Comparison of ENCODE assay signal across 10 cellular contexts in genomic region chr10:63627881-63628296, GRCh38.
A peak's percentile ranks its signal among the peaks of the same experiment; 100 is the strongest.
DNase-seq lines count a peak whose midpoint lies in the region; ATAC-seq, FAIRE-seq and TF ChIP-seq lines count a peak whose summit lies in the region.
"Had no signal": no experiment of that assay in that cellular context is flagged by ENCODE, and none has a peak within 500 bp of the region (broad histone marks: within the 10 kb centered on the region; RNA-seq: fewer than 3 reads in every experiment).

No MANE protein-coding gene starts in this region.

- H2AFZ ChIP-seq in PC-3 (ENCODE audit: low read length) (peak overlapping the region; percentile 32), HepG2 (ENCODE audit: low read length) (no peak overlapping the region)

- TF ChIP-seq RAD21 in HepG2 (CRISPR knock-in tag; IDR thresholded peaks at IDR 0.05): no peak

- DNase-seq in activated CD4-positive, alpha-beta T cell treated with anti-CD3 and anti-CD28 coated beads, Interleukin-2, amount 10 ng/mL, durations not matched to agents 7 days and 5 days: no peak
- DNase-seq in activated CD4-positive, alpha-beta T cell treated with anti-CD3 and anti-CD28 coated beads for 4 hours: no peak
- peak; percentile 64 for DNase-seq in PC-3
- DNase-seq in HepG2 (ENCODE audit: low spot score): no peak
- no peak for DNase-seq in transverse colon
- DNase-seq in pons (ENCODE audit: low spot score): no peak
- no peak for DNase-seq in CD8-positive, alpha-beta T cell
- DNase-seq in tibial nerve (ENCODE audit: low spot score in 2 of 2): no peak
- DNase-seq: CD8-positive, alpha-beta memory T cell; NCI-H446 treated with DMSO at 0.1 percent for 48 hours had no signal

- CTCF ChIA-PET in activated CD4-positive, alpha-beta T cell treated with anti-CD3 and anti-CD28 coated beads, Interleukin-2, amount 10 ng/mL, durations not matched to agents 7 days and 5 days (lab: Charles Lee): interaction anchor here (0.6 to 4.6 kb wide), 10 partner anchors 10 to 470 kb away, joined by 3 to 42 read pairs (median 4); no protein-coding TSS in a partner anchor
- CTCF ChIA-PET in PC-3 (lab: Charles Lee): interaction anchor here (0.5 to 4.1 kb wide), 5 partner anchors 92 to 461 kb away, joined by 3 to 26 read pairs (median 3); no protein-coding TSS in a partner anchor
- CTCF ChIA-PET in HepG2 (lab: Yijun Ruan, JAX; ENCODE audit: low intra/inter-chr PET ratio, low total read pairs): no interaction called here
- CTCF ChIA-PET in CD8-positive, alpha-beta T cell (lab: Charles Lee): interaction anchor here (1.2 to 5.5 kb wide), 8 partner anchors 9 to 470 kb away, joined by 3 to 69 read pairs (median 20); no protein-coding TSS in a partner anchor

- POLR2A ChIA-PET in activated CD4-positive, alpha-beta T cell treated with anti-CD3 and anti-CD28 coated beads, Interleukin-2, amount 10 ng/mL, durations not matched to agents 7 days and 5 days (lab: Charles Lee): no interaction called here
- POLR2A ChIA-PET in PC-3 (lab: Charles Lee; ENCODE audit: unreplicated experiment) (interaction anchor here (0.5 to 1.0 kb wide), 6 partner anchors 22 to 364 kb away, joined by 3 to 11 read pairs (median 4); no protein-coding TSS in a partner anchor), HepG2 (lab: Yijun Ruan, JAX) (interaction anchor here (3.2 kb wide), 1 partner anchor 360 kb away, joined by 27 read pairs; no protein-coding TSS in a partner anchor)
- POLR2A ChIA-PET in CD8-positive, alpha-beta T cell (lab: Charles Lee): interaction anchor here (1.1 to 2.2 kb wide), 2 partner anchors 11 to 106 kb away, joined by 3 to 15 read pairs; partner anchors contain the start of gene REEP3

- H3K36me3 ChIP-seq in PC-3 (ENCODE audit: low read depth, low read length) (no peaks in the 10 kb centered on the region), HepG2 (replicated peaks in 1 of 2; ENCODE audit: control insufficient read depth in 1 of 2, insufficient read depth in 2 of 2, low read length in 2 of 2) (no peaks in the 10 kb centered on the region), transverse colon (no peaks in the 10 kb centered on the region), tibial nerve (peaks cover 0 to under 1% (median 0%) of the 10 kb centered on the region in 3 donors)
- H3K36me3 ChIP-seq in CD8-positive, alpha-beta T cell (ENCODE audit: insufficient read depth, low read length): no peaks in the 10 kb centered on the region

- BruUV-seq in PC-3 (replicated peaks; lab: Mats Ljungman, UMichigan) (TSS peak; percentile 1), HepG2 (replicated peaks; lab: Mats Ljungman, UMichigan) (no TSS peak)

- H3K9me3 ChIP-seq in PC-3 (ENCODE audit: low read length) (no peaks in the 10 kb centered on the region), HepG2 (ENCODE audit: low read length) (no peaks in the 10 kb centered on the region), transverse colon (no peaks in the 10 kb centered on the region), tibial nerve (no peaks in the 10 kb centered on the region)
- H3K9me3 ChIP-seq in CD8-positive, alpha-beta T cell (ENCODE audit: low read length): no peaks in the 10 kb centered on the region

- no peaks in the 10 kb centered on the region for H3K9me2 ChIP-seq in PC-3 (replicated peaks; ENCODE audit: low read length)

- 65% methylated on average over 2 of the region's 2 CpGs for WGBS in HepG2 (ENCODE audit: low lambda C conversion rate)
- 13 to 29% methylated on average over 2 of the region's 2 CpGs for WGBS in transverse colon (ENCODE audit: low coverage in 1 of 2), 2 donors
- 68 to 70% methylated on average over 2 of the region's 2 CpGs for WGBS in tibial nerve, 2 donors

- in situ Hi-C loops in HepG2 (cut with HindIII; ENCODE audit: extremely low pct_ligation_motif_present, low pct_unique_long_range_greater_than_20kb) (no loop called here), transverse colon (cut with MboI; ENCODE audit: low pct_ligation_motif_present in 1 of 4, low pct_unique_long_range_greater_than_20kb in 1 of 4, low sequenced_read_pairs in 3 of 4) (loop anchor here in 3 of 4 donors (10.0 to 25.0 kb wide), 2 partner anchors 413 to 416 kb away; no protein-coding TSS in a partner anchor)

- peaks cover 39% of the 10 kb centered on the region for H3K4me1 Mint-ChIP-seq in activated CD4-positive, alpha-beta T cell treated with anti-CD3 and anti-CD28 coated beads, Interleukin-2, amount 10 ng/mL, durations not matched to agents 7 days and 5 days
- peaks cover 29% of the 10 kb centered on the region for H3K4me1 Mint-ChIP-seq in CD8-positive, alpha-beta T cell (ENCODE audit: low read depth)

- no peaks in the 10 kb centered on the region for H3K27me3 ChIP-seq in PC-3 (ENCODE audit: low read length)
- H3K27me3 ChIP-seq in HepG2 (ENCODE audit: control insufficient read depth in 1 of 2, insufficient read depth in 2 of 2, low read length in 2 of 2): no peaks in the 10 kb centered on the region; a peak in 1 of 5 replicates
- no peaks in the 10 kb centered on the region for H3K27me3 ChIP-seq in transverse colon
- H3K27me3 ChIP-seq in CD8-positive, alpha-beta T cell (ENCODE audit: insufficient read depth, low read length): no peaks in the 10 kb centered on the region
- H3K27me3 ChIP-seq in tibial nerve: no peaks in the 10 kb centered on the region

- no peak overlapping the region for H3K4me3 Mint-ChIP-seq in activated CD4-positive, alpha-beta T cell treated with anti-CD3 and anti-CD28 coated beads, Interleukin-2, amount 10 ng/mL, durations not matched to agents 7 days and 5 days
- H3K4me3 Mint-ChIP-seq in CD8-positive, alpha-beta T cell: no peak overlapping the region

- H3K4me2 ChIP-seq in PC-3 (ENCODE audit: low read length) (peak overlapping the region; percentile 92), HepG2 (ENCODE audit: low read depth, low read length) (peak overlapping the region; percentile 10; the same call in 1 of the 2 replicates)

- H3K9ac ChIP-seq in PC-3 (ENCODE audit: low read length) (peak overlapping the region; percentile 39), HepG2 (ENCODE audit: insufficient read depth, low read depth, low read length) (no peak overlapping the region)

- no peak for FAIRE-seq in HepG2 (lab: Jason Lieb, UNC)

- H3K36me3 Mint-ChIP-seq in activated CD4-positive, alpha-beta T cell treated with anti-CD3 and anti-CD28 coated beads, Interleukin-2, amount 10 ng/mL, durations not matched to agents 7 days and 5 days (ENCODE audit: low read depth): no peaks in the 10 kb centered on the region
- H3K36me3 Mint-ChIP-seq in CD8-positive, alpha-beta T cell: peaks cover 2% of the 10 kb centered on the region

- H4K20me1 ChIP-seq in PC-3 (ENCODE audit: low read length) (no peaks in the 10 kb centered on the region), HepG2 (ENCODE audit: insufficient read depth, low read length) (no peaks in the 10 kb centered on the region)

- H3K79me2 ChIP-seq in PC-3 (ENCODE audit: low read length) (no peaks in the 10 kb centered on the region), HepG2 (ENCODE audit: insufficient read depth, low read length) (no peaks in the 10 kb centered on the region)

- no peak for TF ChIP-seq EP300 in HepG2 (IDR thresholded peaks at IDR 0.05; ENCODE audit: low read depth in 2 of 2, low read length in 2 of 2)
- TF ChIP-seq EP300 in HepG2 (CRISPR knock-in tag; IDR thresholded peaks at IDR 0.05; ENCODE audit: borderline replicate concordance): no peak
- no peak for TF ChIP-seq EP300 in transverse colon (IDR thresholded peaks at IDR 0.05; ENCODE audit: low read depth)
- no peak for TF ChIP-seq EP300 in tibial nerve (IDR thresholded peaks at IDR 0.05)

- H3K27ac Mint-ChIP-seq in activated CD4-positive, alpha-beta T cell treated with anti-CD3 and anti-CD28 coated beads, Interleukin-2, amount 10 ng/mL, durations not matched to agents 7 days and 5 days: peak overlapping the region; percentile 75
- H3K27ac Mint-ChIP-seq in CD8-positive, alpha-beta T cell: no peak overlapping the region
- H3K27ac Mint-ChIP-seq: CD8-positive, alpha-beta memory T cell had no signal

- intact Hi-C loops in PC-3 (cut with micrococcal nuclease): loop anchor here (5.0 kb wide), 1 partner anchor 211 kb away; no protein-coding TSS in a partner anchor
- intact Hi-C loops in HepG2 (cut with micrococcal nuclease; ENCODE audit: unreplicated experiment): loop anchor here (2.0 kb wide), 2 partner anchors 139 to 359 kb away; no protein-coding TSS in a partner anchor
- intact Hi-C loops in transverse colon (cut with DNase I; ENCODE audit: low total_unique reads): loop anchor here (5.0 to 10.0 kb wide), 2 partner anchors 84 to 163 kb away; partner anchors contain the start of gene JMJD1C
- intact Hi-C loops in CD8-positive, alpha-beta T cell (cut with DNase I, micrococcal nuclease): loop anchor here (2.0 to 10.0 kb wide), 8 partner anchors 73 to 813 kb away; partner anchors contain the start of genes JMJD1C (in 2 of the 2), EGR2 (in 1 of the 2) and REEP3 (in 1 of the 2)

- peak; percentile 3 for ATAC-seq in PC-3
- no peak for ATAC-seq in HepG2
- no peak for ATAC-seq in CD8-positive, alpha-beta T cell

- no peaks in the 10 kb centered on the region for H3K9me3 Mint-ChIP-seq in activated CD4-positive, alpha-beta T cell treated with anti-CD3 and anti-CD28 coated beads, Interleukin-2, amount 10 ng/mL, durations not matched to agents 7 days and 5 days
- no peaks in the 10 kb centered on the region for H3K9me3 Mint-ChIP-seq in CD8-positive, alpha-beta T cell
- H3K9me3 Mint-ChIP-seq: CD8-positive, alpha-beta memory T cell had no signal

- H3K4me3 ChIP-seq in PC-3 (ENCODE audit: low read length) (0 out of 2 replicates have a peak overlapping the region, but pooled peaks have one; percentile 5), HepG2 (replicated peaks in 1 of 3; ENCODE audit: insufficient read depth in 1 of 3, low read depth in 2 of 3, low read length in 3 of 3) (no peak overlapping the region), transverse colon (peak overlapping the region in 1 of 4 donors; percentile 71), tibial nerve (no peak overlapping the region)
- no peak overlapping the region for H3K4me3 ChIP-seq in CD8-positive, alpha-beta T cell (ENCODE audit: low read depth, low read length)

- peaks cover 42% of the 10 kb centered on the region for H3K4me1 ChIP-seq in PC-3 (ENCODE audit: insufficient read depth, low read length)
- peaks cover 30% of the 10 kb centered on the region for H3K4me1 ChIP-seq in HepG2 (ENCODE audit: insufficient read depth, low read length)
- peaks cover 7 to 29% (median 23%) of the 10 kb centered on the region in 4 donors for H3K4me1 ChIP-seq in transverse colon
- peaks cover 20% of the 10 kb centered on the region for H3K4me1 ChIP-seq in CD8-positive, alpha-beta T cell (ENCODE audit: insufficient read depth, low read length)
- peaks cover 0 to 30% (median 10%) of the 10 kb centered on the region in 4 donors for H3K4me1 ChIP-seq in tibial nerve

- H3K27ac ChIP-seq in PC-3 (ENCODE audit: low read length) (peak overlapping the region; percentile 95), HepG2 (ENCODE audit: extremely low read length, insufficient read depth, low read length) (no peak overlapping the region), transverse colon (peak overlapping the region; percentile 97 to 100 (median 98)), tibial nerve (peak overlapping the region in 2 of 4 donors; percentile 94 to 99)
- no peak overlapping the region for H3K27ac ChIP-seq in CD8-positive, alpha-beta T cell (ENCODE audit: low read depth, low read length)

- H3F3A ChIP-seq in PC-3 (ENCODE audit: low read length, unreplicated experiment): peaks cover 3% of the 10 kb centered on the region

- no peak for TF ChIP-seq CTCF in PC-3 (conservative IDR thresholded peaks at IDR 0.05; ENCODE audit: low read depth, low read length)
- no peak for TF ChIP-seq CTCF in HepG2 (CRISPR knock-in tag; IDR thresholded peaks at IDR 0.05)
- TF ChIP-seq CTCF in transverse colon (IDR thresholded peaks at IDR 0.05): no peak
- TF ChIP-seq CTCF in CD8-positive, alpha-beta T cell (IDR thresholded peaks at IDR 0.05): no peak
- TF ChIP-seq CTCF in tibial nerve (IDR thresholded peaks at IDR 0.05): no peak

- TF ChIP-seq POLR2A in HepG2 (IDR thresholded peaks at IDR 0.05; ENCODE audit: insufficient read depth in 1 of 2, low read depth in 2 of 2, low read length in 2 of 2) (no peak), transverse colon (IDR thresholded peaks at IDR 0.05) (no peak), tibial nerve (IDR thresholded peaks at IDR 0.05) (no peak)

- H3K27me3 Mint-ChIP-seq in activated CD4-positive, alpha-beta T cell treated with anti-CD3 and anti-CD28 coated beads, Interleukin-2, amount 10 ng/mL, durations not matched to agents 7 days and 5 days: peaks cover 1% of the 10 kb centered on the region
- no peaks in the 10 kb centered on the region for H3K27me3 Mint-ChIP-seq in CD8-positive, alpha-beta T cell (ENCODE audit: low read depth)

Comparison
In these comparisons a context has a peak if more than half of its experiments do, and no peak if none do; other contexts are left out.
1. H3K27ac ChIP-seq: peak in PC-3 (single experiment) and transverse colon (4 of 4); none in HepG2 (single experiment) and CD8-positive, alpha-beta T cell (single experiment).